In the genomic region with DNA sequence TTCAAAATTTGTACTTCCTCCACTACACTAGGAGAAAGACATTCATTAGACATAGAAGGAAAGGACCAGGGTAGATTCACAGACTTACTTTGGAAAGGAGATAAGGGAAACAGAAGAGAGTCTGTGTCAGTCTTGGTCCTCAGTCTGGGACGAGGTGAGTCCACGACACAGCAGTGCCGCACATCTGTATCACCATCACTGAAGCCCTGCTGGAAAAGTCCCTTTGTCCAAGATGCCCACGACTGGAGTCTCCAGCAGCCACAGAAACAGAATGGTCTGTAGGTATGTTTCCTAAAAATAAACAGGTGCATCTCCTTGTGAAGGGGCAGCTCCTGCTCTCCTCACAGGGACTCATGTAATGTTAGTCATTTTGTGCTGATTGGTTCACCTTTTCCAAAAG, we compare ENCODE assay signal across 23 cellular contexts.
"Had no signal": no experiment of that assay in that cellular context is flagged by ENCODE, and none has a peak within 500 bp of the region (broad histone marks: within the 10 kb centered on the region; RNA-seq: fewer than 3 reads in every experiment).

No MANE protein-coding gene starts in this region.

- H3K4me3 Mint-ChIP-seq: activated CD8-positive, alpha-beta T cell treated with anti-CD3 and anti-CD28 coated beads for 36 hours; endodermal cell; nephron had no signal

- ATAC-seq: activated CD8-positive, alpha-beta T cell treated with anti-CD3 and anti-CD28 coated beads for 36 hours; gastroesophageal sphincter; psoas muscle had no signal

- FAIRE-seq: urothelium cell line had no signal

- H3K4me1 Mint-ChIP-seq: endodermal cell, nephron had no signal

- H3K36me3 ChIP-seq: ovary had no signal

- H3K27ac Mint-ChIP-seq: activated CD8-positive, alpha-beta T cell treated with anti-CD3 and anti-CD28 coated beads for 36 hours; endodermal cell; nephron had no signal

- H3K4me1 ChIP-seq: gastroesophageal sphincter, left ventricle myocardium inferior, psoas muscle, right atrium auricular region, stomach, tibial nerve had no signal

- H3K9me3 ChIP-seq: gastroesophageal sphincter, left ventricle myocardium inferior, neutrophil, ovary, psoas muscle, right atrium auricular region, stomach, suprapubic skin, tibial nerve had no signal

- H3K9me3 Mint-ChIP-seq: endodermal cell, nephron had no signal

- H3K27me3 ChIP-seq: gastroesophageal sphincter, neutrophil, ovary, right atrium auricular region, stomach, suprapubic skin, tibial nerve had no signal

- H3K27ac ChIP-seq: gastroesophageal sphincter, left ventricle myocardium inferior, neutrophil, ovary, psoas muscle, right atrium auricular region, stomach, suprapubic skin, tibial nerve had no signal

- H3K27me3 Mint-ChIP-seq: activated CD8-positive, alpha-beta T cell treated with anti-CD3 and anti-CD28 coated beads for 36 hours had no signal

- H3K4me3 ChIP-seq: gastroesophageal sphincter, left ventricle myocardium inferior, ovary, psoas muscle, right atrium auricular region, stomach, suprapubic skin, tibial nerve had no signal

- DNase-seq: activated CD4-positive, alpha-beta T cell treated with anti-CD3 and anti-CD28 coated beads for 48 hours; activated CD4-positive, CD25-positive, alpha-beta regulatory T cell; activated CD8-positive, alpha-beta T cell treated with anti-CD3 and anti-CD28 coated beads for 36 hours; activated gamma-delta T cell; activated T-cell treated with anti-CD3 and anti-CD28 coated beads, Interleukin-2, amount 50 U/mL, for 48 hours; cortex of kidney; endodermal cell; head of caudate nucleus; hypothalamus; left ventricle myocardium inferior; midbrain; ovary; psoas muscle; stimulated activated CD4-positive, alpha-beta T cell treated with anti-CD3 and anti-CD28 coated beads, Interleukin-4, amount 100 ng/mL, for 24 hours; stomach; T1000 had no signal
